ENCODE assay signal across 14 cellular contexts in genomic region chr7:74263399-74264120, GRCh38. TPM values are rescaled to one million over a fixed set of nuclear protein-coding genes. Genes with fewer than 3 reads are reported as not detected.
DNase-seq lines count a peak whose midpoint lies in the region; ATAC-seq and TF ChIP-seq lines count a peak whose summit lies in the region.
"Had no signal": no experiment of that assay in that cellular context is flagged by ENCODE, and none has a peak within 500 bp of the region (broad histone marks: within the 10 kb centered on the region; RNA-seq: fewer than 3 reads in every experiment).

No MANE protein-coding gene starts in this region.

- in situ Hi-C loops in IMR-90 (cut with MboI; ENCODE audit: low sequenced_read_pairs), result no loop called here

- WGBS in IMR-90 (ENCODE audit: extremely low coverage in 2 of 2, insufficient read length in 1 of 2), 2 experiments, result 69% methylated on average over 10 of the region's 21 CpGs; no CpG with 5 or more reads in 1 of the 2 experiments

- peak overlapping the region; percentile 75 for H2AK5ac ChIP-seq in IMR-90 (ENCODE audit: low read depth, low read length)

- H3K4me2 ChIP-seq in DOHH2 (ENCODE audit: low read length) (peak overlapping the region; percentile 42), IMR-90 (ENCODE audit: low read depth, low read length) (no peak overlapping the region), osteoblast (ENCODE audit: insufficient read depth, low read length) (no peak overlapping the region)

- H3K9me3 ChIP-seq in DOHH2 (ENCODE audit: control insufficient read depth, insufficient read depth, low read length) (no peaks in the 10 kb centered on the region), IMR-90 (ENCODE audit: control insufficient read depth, insufficient read depth, low read length) (no peaks in the 10 kb centered on the region), osteoblast (ENCODE audit: low read depth, low read length) (no peaks in the 10 kb centered on the region)

- H3K27ac ChIP-seq in DOHH2 (ENCODE audit: low read depth, low read length), result peak overlapping the region; percentile 59
- no peak overlapping the region for H3K27ac ChIP-seq in IMR-90 (ENCODE audit: insufficient read depth, low read length)
- no peak overlapping the region for H3K27ac ChIP-seq in osteoblast (ENCODE audit: low read depth, low read length)

- no peak overlapping the region for H4K5ac ChIP-seq in IMR-90 (ENCODE audit: low read depth, low read length)

- no peak overlapping the region for H3K23ac ChIP-seq in IMR-90 (ENCODE audit: low read depth, low read length)

- H4K20me1 ChIP-seq in DOHH2 (ENCODE audit: control insufficient read depth, insufficient read depth, low read depth, low read length), result no peaks in the 10 kb centered on the region
- no peaks in the 10 kb centered on the region for H4K20me1 ChIP-seq in IMR-90 (ENCODE audit: insufficient read depth, low read length)
- no peaks in the 10 kb centered on the region for H4K20me1 ChIP-seq in osteoblast (ENCODE audit: insufficient read depth, low read length)

- H2AK9ac ChIP-seq in IMR-90 (replicated peaks; ENCODE audit: low read depth, low read length, poor library complexity), result peak overlapping the region; percentile 85

- DNase-seq in IMR-90, result no peak
- DNase-seq in glutamatergic neuron, result no peak
- DNase-seq in osteoblast (ENCODE audit: insufficient read length, low spot score, missing footprints), result peak; percentile 62
- no peak for DNase-seq in NCI-H524 (lab: John Stamatoyannopoulos, UW)
- no peak for DNase-seq in stimulated activated CD4-positive, alpha-beta T cell treated with anti-CD3 and anti-CD28 coated beads, Interleukin-15, amount 100 ng/mL, for 24 hours
- DNase-seq in amygdala (lab: John Stamatoyannopoulos, UW), result no peak
- DNase-seq: ACHN; CD8-positive, alpha-beta memory T cell; HCEC 1CT; NCI-H226; NCI-H526 treated with DMSO at 0.1 percent for 48 hours; NK-92 treated with Interleukin-12 subunit alpha and Interleukin-12 subunit beta, amount 100 ng/mL, for 24 hours had no signal

- POLR2A ChIA-PET in IMR-90 (lab: Charles Lee; ENCODE audit: unreplicated experiment), result no interaction called here

- H3K27me3 ChIP-seq in DOHH2 (ENCODE audit: control insufficient read depth, low read length) (no peaks in the 10 kb centered on the region), IMR-90 (ENCODE audit: control insufficient read depth, insufficient read depth, low read length) (no peaks in the 10 kb centered on the region), osteoblast (ENCODE audit: insufficient read depth, low read length) (no peaks in the 10 kb centered on the region)

- H3K27ac Mint-ChIP-seq in glutamatergic neuron (ENCODE audit: unreplicated experiment), result peak overlapping the region; percentile 53
- H3K27ac Mint-ChIP-seq: CD8-positive, alpha-beta memory T cell had no signal

- 0 out of 3 replicates have a peak overlapping the region, but pooled peaks have one; percentile 21 for H2BK15ac ChIP-seq in IMR-90 (ENCODE audit: low read depth, low read length)

- no peak for ATAC-seq in IMR-90 (ENCODE audit: low read depth)

- H3K4me1 Mint-ChIP-seq in glutamatergic neuron (ENCODE audit: low read depth, unreplicated experiment), result peaks cover 6% of the 10 kb centered on the region
- H3K4me1 Mint-ChIP-seq: CD8-positive, alpha-beta memory T cell had no signal

- no peak overlapping the region for H3K14ac ChIP-seq in IMR-90 (replicated peaks; ENCODE audit: low read depth, low read length)

- H3K4me1 ChIP-seq in DOHH2 (ENCODE audit: control insufficient read depth, low read length) (peaks cover 89% of the 10 kb centered on the region), IMR-90 (ENCODE audit: control insufficient read depth, insufficient read depth, low read length) (0 out of 2 replicates have a peak, but pooled peaks cover 1% of the 10 kb centered on the region), osteoblast (ENCODE audit: insufficient read depth, low read length) (peaks cover 5% of the 10 kb centered on the region)

- H3K36me3 ChIP-seq in DOHH2 (ENCODE audit: control insufficient read depth, low read length) (no peaks in the 10 kb centered on the region), IMR-90 (ENCODE audit: control insufficient read depth, insufficient read depth, low read length) (no peaks in the 10 kb centered on the region), osteoblast (ENCODE audit: insufficient read depth, low read length) (no peaks in the 10 kb centered on the region)

- H3K56ac ChIP-seq in IMR-90 (ENCODE audit: extremely low read depth, insufficient read depth, low read length), result no peak overlapping the region

- CTCF ChIA-PET in IMR-90 (lab: Yijun Ruan, JAX), result interaction anchor here (0.5 to 0.7 kb wide), 3 partner anchors 32 to 510 kb away, joined by 3 to 5 read pairs (median 3); no protein-coding TSS in a partner anchor

- H3K27me3 Mint-ChIP-seq in glutamatergic neuron (ENCODE audit: unreplicated experiment), result peaks cover 3% of the 10 kb centered on the region
- H3K27me3 Mint-ChIP-seq: IgD-negative memory B cell had no signal

- no peak overlapping the region; the same call in 1 of the 2 replicates for H2BK120ac ChIP-seq in IMR-90 (ENCODE audit: low read depth, low read length)

- intact Hi-C loops in IMR-90 (cut with micrococcal nuclease), result no loop called here

- H3K9me3 Mint-ChIP-seq in glutamatergic neuron (ENCODE audit: unreplicated experiment), result no peaks in the 10 kb centered on the region
- H3K9me3 Mint-ChIP-seq: CD8-positive, alpha-beta memory T cell; IgD-negative memory B cell had no signal

- TF ChIP-seq CTCF in DOHH2 (IDR thresholded peaks at IDR 0.05; ENCODE audit: low read depth, low read length, poor library complexity, severe bottlenecking) (no peak), IMR-90 (conservative IDR thresholded peaks at IDR 0.05; ENCODE audit: low read depth, low read length) (no peak), glutamatergic neuron (IDR thresholded peaks at IDR 0.05; ENCODE audit: partially characterized antibody, unreplicated experiment) (no peak), osteoblast (IDR thresholded peaks at IDR 0.05; ENCODE audit: extremely low read depth, low read depth, low read length) (no peak)

- no peak overlapping the region for H4K91ac ChIP-seq in IMR-90 (ENCODE audit: insufficient read depth, low read depth, low read length)

- H3K36me3 Mint-ChIP-seq in glutamatergic neuron (ENCODE audit: unreplicated experiment), result no peaks in the 10 kb centered on the region
- H3K36me3 Mint-ChIP-seq: CD8-positive, alpha-beta memory T cell; IgD-negative memory B cell had no signal

- peak overlapping the region; percentile 20; the same call in 1 of the 2 replicates for H3K4ac ChIP-seq in IMR-90 (ENCODE audit: low read depth, low read length)

- peaks cover 69% of the 10 kb centered on the region for H3F3A ChIP-seq in DOHH2 (ENCODE audit: control insufficient read depth, insufficient read depth)

- no peaks in the 10 kb centered on the region for H3K9me2 ChIP-seq in DOHH2 (replicated peaks; ENCODE audit: control insufficient read depth, low read length)

- no peak for TF ChIP-seq RAD21 in IMR-90 (IDR thresholded peaks at IDR 0.05; ENCODE audit: low read length)

- H3K4me3 ChIP-seq in DOHH2 (ENCODE audit: low read length) (peak overlapping the region; percentile 3), IMR-90 (ENCODE audit: insufficient read depth, low read depth, low read length) (no peak overlapping the region), osteoblast (ENCODE audit: insufficient read depth, low read length) (no peak overlapping the region)

- no peak overlapping the region for H3K4me3 Mint-ChIP-seq in glutamatergic neuron (ENCODE audit: unreplicated experiment)
- H3K4me3 Mint-ChIP-seq: CD8-positive, alpha-beta memory T cell had no signal

- H3K79me2 ChIP-seq in DOHH2 (ENCODE audit: control insufficient read depth, low read length) (no peaks in the 10 kb centered on the region), osteoblast (ENCODE audit: insufficient read depth, low read length) (no peaks in the 10 kb centered on the region)

- no peak overlapping the region for H4K8ac ChIP-seq in IMR-90 (ENCODE audit: low read depth in 2 of 2, low read length in 2 of 2)

- BruUV-seq in IMR-90 (replicated peaks; lab: Mats Ljungman, UMichigan), result no TSS peak

- H3K18ac ChIP-seq in IMR-90 (ENCODE audit: low read depth, low read length), result no peak overlapping the region

- no peak overlapping the region for H2BK20ac ChIP-seq in IMR-90 (ENCODE audit: low read depth, low read length)

- no peak overlapping the region for H3K9ac ChIP-seq in IMR-90 (ENCODE audit: low read depth, low read length)

- dilution Hi-C loops in IMR-90 (cut with HindIII; ENCODE audit: low sequenced_read_pairs, unreplicated experiment), result no loop called here

- H3K9me1 ChIP-seq in IMR-90 (ENCODE audit: insufficient read depth, low read length), result peaks cover 4% of the 10 kb centered on the region; the same call in 1 of the 2 replicates

- H2AFZ ChIP-seq in IMR-90 (replicated peaks; ENCODE audit: low read length, poor library complexity) (peak overlapping the region; percentile 46), osteoblast (ENCODE audit: low read length) (no peak overlapping the region)

- H2BK5ac ChIP-seq in IMR-90 (ENCODE audit: low read depth, low read length, poor library complexity, severe bottlenecking), result no peak overlapping the region

- no peak for TF ChIP-seq POLR2A in IMR-90 (IDR thresholded peaks at IDR 0.05; ENCODE audit: low read depth, low read length)

- H3K79me1 ChIP-seq in IMR-90 (ENCODE audit: low read depth in 1 of 2, low read length in 2 of 2), result no peaks in the 10 kb centered on the region

TF ChIP-seq in IMR-90, 13 proteins besides CTCF, POLR2A, EP300 and RAD21 (continues in another document):
- no peak for TF ChIP-seq SMC3 (IDR thresholded peaks at IDR 0.05; ENCODE audit: low read depth, low read length)
- TF ChIP-seq CEBPB (IDR thresholded peaks at IDR 0.05; ENCODE audit: low read depth, low read length), result no peak
- TF ChIP-seq MXI1 (IDR thresholded peaks at IDR 0.05; ENCODE audit: borderline replicate concordance, low read depth, low read length), result no peak

RNA-seq across cellular contexts. Expression of gene RFC2, which starts 9.4 kb away (rescaled TPM):
- total RNA-seq in IMR-90 (2012; rRNA removed) (33.9 and 37.8 TPM in 2 replicates), glutamatergic neuron (ENCODE audit: unreplicated experiment) (16.8 TPM), osteoblast (12.3 and 13.0 TPM in 2 replicates)
- polyA plus RNA-seq in IMR-90 (2012; rRNA removed), result 23.2 and 25.2 TPM in 2 replicates
- polyA plus RNA-seq in IMR-90 (2012; cell fraction: cytosol; rRNA removed), result 11.9 and 31.1 TPM in 2 replicates
- polyA plus RNA-seq in IMR-90 (2012; cell fraction: nucleus; rRNA removed; ENCODE audit: low replicate concordance), result 4.2 and 7.5 TPM in 2 replicates

RNA-seq across cellular contexts. Expression of gene CLIP2, which starts 25.6 kb away (rescaled TPM):
- total RNA-seq in IMR-90 (2012; rRNA removed), result 18.1 and 20.3 TPM in 2 replicates
- polyA plus RNA-seq in IMR-90 (2012; rRNA removed), result 20.7 and 23.3 TPM in 2 replicates
- polyA plus RNA-seq in IMR-90 (2012; cell fraction: cytosol; rRNA removed), result 14.7 and 18.2 TPM in 2 replicates
- 16.4 and 26.3 TPM in 2 replicates for polyA plus RNA-seq in IMR-90 (2012; cell fraction: nucleus; rRNA removed; ENCODE audit: low replicate concordance)
- total RNA-seq in glutamatergic neuron (ENCODE audit: unreplicated experiment), result 96.1 TPM
- total RNA-seq in osteoblast, result 58.3 and 70.9 TPM in 2 replicates

RNA-seq across cellular contexts. Expression of gene LAT2, which starts 53.8 kb away (rescaled TPM):
- total RNA-seq in IMR-90 (2012; rRNA removed), result under 0.01 and 0.36 TPM in 2 replicates
- polyA plus RNA-seq in IMR-90 (2012; rRNA removed), result 0.50 and 0.77 TPM in 2 replicates
- polyA plus RNA-seq in IMR-90 (2012; cell fraction: cytosol; rRNA removed), result 0.41 and 0.60 TPM in 2 replicates
- polyA plus RNA-seq in IMR-90 (2012; cell fraction: nucleus; rRNA removed; ENCODE audit: low replicate concordance), result 3.3 and 4.1 TPM in 2 replicates
- total RNA-seq in glutamatergic neuron (ENCODE audit: unreplicated experiment), result 1.5 TPM
- total RNA-seq in osteoblast, result 0.29 and 0.36 TPM in 2 replicates
